ENCODE assay signal across 16 cellular contexts in genomic region chr18:48852292-48852691, GRCh38.
DNase-seq lines count a peak whose midpoint lies in the region; ATAC-seq and TF ChIP-seq lines count a peak whose summit lies in the region.
"Had no signal": no experiment of that assay in that cellular context is flagged by ENCODE, and none has a peak within 500 bp of the region (broad histone marks: within the 10 kb centered on the region; RNA-seq: fewer than 3 reads in every experiment).

No MANE protein-coding gene starts in this region.

- no peaks in the 10 kb centered on the region for H3K27me3 ChIP-seq in NT2/D1 (ENCODE audit: insufficient read depth, insufficient read length)
- no peaks in the 10 kb centered on the region for H3K27me3 ChIP-seq in smooth muscle cell (ENCODE audit: low read depth)
- H3K27me3 ChIP-seq: neural progenitor cell, testis had no signal

- peak overlapping the region; percentile 63 for H3K4me2 ChIP-seq in smooth muscle cell

- H3K27ac ChIP-seq in coronary artery = peak overlapping the region; percentile 20 to 73
- H3K27ac ChIP-seq in smooth muscle cell (ENCODE audit: low read depth) = peak overlapping the region; percentile 96
- H3K27ac ChIP-seq: neural progenitor cell, testis had no signal

- H3K4me1 ChIP-seq in NT2/D1 (ENCODE audit: insufficient read depth, insufficient read length) (peaks cover 19% of the 10 kb centered on the region), smooth muscle cell (ENCODE audit: low read depth) (peaks cover 39% of the 10 kb centered on the region)

- H2AFZ ChIP-seq in smooth muscle cell (ENCODE audit: low read depth) = no peak overlapping the region
- H2AFZ ChIP-seq: neural progenitor cell had no signal

- H4K20me1 ChIP-seq in smooth muscle cell (ENCODE audit: low read depth) = no peaks in the 10 kb centered on the region

- no peak overlapping the region for H3K27ac Mint-ChIP-seq in activated naive CD4-positive, alpha-beta T cell treated with anti-CD3 and anti-CD28 coated beads, Interleukin-2, amount 50 U/mL, for 72 hours
- H3K27ac Mint-ChIP-seq in glutamatergic neuron (ENCODE audit: unreplicated experiment) = no peak overlapping the region
- H3K27ac Mint-ChIP-seq: activated B cell treated with CpG ODN at 0.5 μM for 24 hours had no signal

- intact Hi-C loops in head of caudate nucleus (cut with DNase I) = loop anchor here (10.0 kb wide), 3 partner anchors 67 to 323 kb away; no protein-coding TSS in a partner anchor

- H3K4me1 Mint-ChIP-seq in glutamatergic neuron (ENCODE audit: low read depth, unreplicated experiment) = peaks cover 36% of the 10 kb centered on the region

- no peak for TF ChIP-seq CTCF in coronary artery (IDR thresholded peaks at IDR 0.05)
- TF ChIP-seq CTCF in smooth muscle cell (IDR thresholded peaks at IDR 0.05; ENCODE audit: borderline replicate concordance, insufficient read depth, poor library complexity, severe bottlenecking) = no peak
- TF ChIP-seq CTCF in glutamatergic neuron (IDR thresholded peaks at IDR 0.05; ENCODE audit: partially characterized antibody, unreplicated experiment) = no peak

- peaks cover 0 to 4% of the 10 kb centered on the region in 2 donors for H3K9me3 Mint-ChIP-seq in activated naive CD4-positive, alpha-beta T cell treated with anti-CD3 and anti-CD28 coated beads, Interleukin-2, amount 50 U/mL, for 72 hours
- peaks cover 17% of the 10 kb centered on the region for H3K9me3 Mint-ChIP-seq in glutamatergic neuron (ENCODE audit: unreplicated experiment)
- H3K9me3 Mint-ChIP-seq: activated B cell treated with CpG ODN at 0.5 μM for 24 hours had no signal

- H3K36me3 ChIP-seq in NT2/D1 (ENCODE audit: insufficient read depth, insufficient read length, low read length) (peaks cover 3% of the 10 kb centered on the region), smooth muscle cell (ENCODE audit: low read depth) (no peaks in the 10 kb centered on the region)
- H3K36me3 ChIP-seq: neural progenitor cell had no signal

- peaks cover 7% of the 10 kb centered on the region for H3K27me3 Mint-ChIP-seq in glutamatergic neuron (ENCODE audit: unreplicated experiment)
- H3K27me3 Mint-ChIP-seq: activated B cell treated with CpG ODN at 0.5 μM for 24 hours had no signal

- H3K4me3 ChIP-seq in NT2/D1 (ENCODE audit: insufficient read length, low read depth) = no peak overlapping the region
- no peak overlapping the region for H3K4me3 ChIP-seq in coronary artery
- H3K4me3 ChIP-seq in smooth muscle cell = no peak overlapping the region
- H3K4me3 ChIP-seq: neural progenitor cell, testis had no signal

- no peak overlapping the region for H3K4me3 Mint-ChIP-seq in glutamatergic neuron (ENCODE audit: unreplicated experiment)
- H3K4me3 Mint-ChIP-seq: activated B cell treated with CpG ODN at 0.5 μM for 24 hours, neural progenitor cell had no signal

- H3K79me2 ChIP-seq in smooth muscle cell (ENCODE audit: low read depth) = peaks cover 7% of the 10 kb centered on the region

- ATAC-seq in activated naive CD4-positive, alpha-beta T cell treated with anti-CD3 and anti-CD28 coated beads, Interleukin-2, amount 50 U/mL, for 72 hours = peak; percentile 32 to 61

- no peaks in the 10 kb centered on the region for H3K36me3 Mint-ChIP-seq in activated naive CD4-positive, alpha-beta T cell treated with anti-CD3 and anti-CD28 coated beads, Interleukin-2, amount 50 U/mL, for 72 hours
- peaks cover 11% of the 10 kb centered on the region for H3K36me3 Mint-ChIP-seq in glutamatergic neuron (ENCODE audit: unreplicated experiment)

- peaks cover 36% of the 10 kb centered on the region for H3F3A ChIP-seq in smooth muscle cell (ENCODE audit: low read depth)

- WGBS in smooth muscle cell (ENCODE audit: low lambda C conversion rate) = 56% methylated on average over 6 of the region's 6 CpGs

- H3K9ac ChIP-seq in NT2/D1 (ENCODE audit: insufficient read length, low read depth) (peak overlapping the region; percentile 23), smooth muscle cell (ENCODE audit: low read depth) (peak overlapping the region; percentile 76)
- H3K9ac ChIP-seq: neural progenitor cell had no signal

- H3K9me3 ChIP-seq in NT2/D1 (ENCODE audit: insufficient read depth, low read length) = no peaks in the 10 kb centered on the region
- H3K9me3 ChIP-seq in smooth muscle cell (replicated peaks; ENCODE audit: low read depth) = no peaks in the 10 kb centered on the region
- H3K9me3 ChIP-seq: testis had no signal

- no peak for DNase-seq in activated naive CD4-positive, alpha-beta T cell treated with anti-CD3 and anti-CD28 coated beads, Interleukin-2, amount 50 U/mL, for 72 hours (ENCODE audit: low spot score in 2 of 2)
- DNase-seq in activated naive CD4-positive, alpha-beta T cell (lab: John Stamatoyannopoulos, UW) = no peak
- DNase-seq in NT2/D1 (ENCODE audit: low read depth, low spot score) = no peak
- DNase-seq in coronary artery (ENCODE audit: low spot score) = no peak
- no peak for DNase-seq in smooth muscle cell (lab: John Stamatoyannopoulos, UW; ENCODE audit: unreplicated experiment)
- no peak for DNase-seq in NCI-H524 treated with DMSO at 0.1 percent for 48 hours (lab: John Stamatoyannopoulos, UW)
- no peak for DNase-seq in glutamatergic neuron
- no peak for DNase-seq in head of caudate nucleus
- DNase-seq: activated B cell treated with CpG ODN at 0.5 μM for 24 hours, COR-L47, mammary epithelial cell, NCI-H1105 treated with DMSO at 0.1 percent for 48 hours, NCI-H2171, NCI-H82, testis had no signal
